In the genomic region with DNA sequence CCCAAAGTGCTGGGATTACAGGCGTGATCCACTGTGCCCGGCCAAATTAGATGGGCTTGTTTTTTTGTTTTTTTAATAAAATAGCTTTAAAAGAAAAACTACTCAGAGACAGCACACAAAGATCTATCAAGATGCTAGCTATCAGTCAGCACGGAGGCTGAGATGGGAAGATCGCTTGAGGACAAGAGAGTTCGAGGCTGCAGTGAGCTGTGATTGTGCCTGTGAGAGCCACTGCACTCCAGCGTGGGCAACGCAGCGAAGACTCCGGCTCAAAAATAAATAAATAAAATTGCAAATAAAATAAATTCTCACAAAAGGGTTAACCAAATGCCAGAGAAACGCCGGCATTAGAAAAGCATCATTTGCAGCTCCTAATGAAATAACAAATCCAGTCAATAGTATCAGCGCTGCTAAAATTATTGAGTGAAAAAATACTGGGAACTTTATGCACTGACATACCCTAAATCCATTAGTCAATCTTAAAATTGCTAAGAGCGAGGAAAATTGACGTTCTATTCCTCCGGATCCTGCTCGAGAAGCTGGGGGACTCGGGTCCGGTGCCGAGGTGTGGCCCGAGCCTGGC, we compare ENCODE assay signal across 8 cellular contexts. TPM values are rescaled to one million over a fixed set of nuclear protein-coding genes. Genes with fewer than 3 reads are reported as not detected.
DNase-seq lines count a peak whose midpoint lies in the region; ATAC-seq and TF ChIP-seq lines count a peak whose summit lies in the region.

No MANE protein-coding gene starts in this region.

- peaks cover 26% of the 10 kb centered on the region for H3F3A ChIP-seq in PC-9 (ENCODE audit: insufficient read depth, low read depth)

- no peak for ATAC-seq in HG02970 (IDR thresholded peaks at IDR 0.05; ENCODE audit: low FRiP score, unreplicated experiment)

- H3K4me3 ChIP-seq in PC-9 (peak overlapping the region; percentile 95), endocrine pancreas (ENCODE audit: control insufficient read depth, insufficient read depth, low read length) (peak overlapping the region; percentile 90)

- peak overlapping the region; percentile 93 for H3K4me2 ChIP-seq in PC-9

- H2AFZ ChIP-seq in PC-9: peak overlapping the region; percentile 94

- H3K4me1 Mint-ChIP-seq in neural crest cell: peaks cover 31% of the 10 kb centered on the region

- BruUV-seq in PC-9 (replicated peaks; lab: Mats Ljungman, UMichigan): TSS peak; percentile 52

- DNase-seq in NCI-H524 (lab: John Stamatoyannopoulos, UW): peak; percentile 31 to 38
- no peak for DNase-seq in NCI-H524 treated with DMSO at 0.1 percent for 48 hours (lab: John Stamatoyannopoulos, UW)
- DNase-seq in PC-9: peak in 1 of 2 experiments; percentile 18
- DNase-seq in neural crest cell (ENCODE audit: low read depth, low spot score): no peak
- DNase-seq in NCI-H446 treated with DMSO at 0.1 percent for 48 hours (lab: John Stamatoyannopoulos, UW): no peak
- DNase-seq in amniotic stem cell (lab: John Stamatoyannopoulos, UW): no peak

- TF ChIP-seq CTCF in PC-9 (conservative IDR thresholded peaks at IDR 0.05) (no peak), neural crest cell (conservative IDR thresholded peaks at IDR 0.05) (no peak)

- intact Hi-C loops in PC-9 (cut with micrococcal nuclease; ENCODE audit: unreplicated experiment): loop anchor here (2.0 kb wide), 1 partner anchor 42 kb away; no protein-coding TSS in a partner anchor

- no peaks in the 10 kb centered on the region for H3K9me3 Mint-ChIP-seq in neural crest cell

- CTCF ChIA-PET in PC-9 (lab: Charles Lee): interaction anchor here (0.5 to 1.7 kb wide), 3 partner anchors 24 to 100 kb away, joined by 6 to 9 read pairs (median 7); no protein-coding TSS in a partner anchor

- no peaks in the 10 kb centered on the region for H3K79me2 ChIP-seq in PC-9 (ENCODE audit: low read depth)

- no peaks in the 10 kb centered on the region for H3K27me3 Mint-ChIP-seq in neural crest cell (ENCODE audit: low read depth)

- peak overlapping the region; percentile 50 for H3K27ac Mint-ChIP-seq in neural crest cell (ENCODE audit: unreplicated experiment)

- H3K4me1 ChIP-seq in PC-9 (replicated peaks; ENCODE audit: insufficient read depth) (peaks cover 12% of the 10 kb centered on the region), endocrine pancreas (ENCODE audit: control insufficient read depth, insufficient read depth, low read length) (peaks cover 9% of the 10 kb centered on the region)

- no peaks in the 10 kb centered on the region for H3K27me3 ChIP-seq in PC-9 (ENCODE audit: insufficient read depth, low read depth)
- no peaks in the 10 kb centered on the region for H3K27me3 ChIP-seq in endocrine pancreas (ENCODE audit: control insufficient read depth, insufficient read depth, low read length)

- peak overlapping the region; percentile 88 for H3K4me3 Mint-ChIP-seq in neural crest cell

- POLR2A ChIA-PET in PC-9 (lab: Charles Lee; ENCODE audit: unreplicated experiment): interaction anchor here (0.5 to 0.9 kb wide), 8 partner anchors 17 to 266 kb away, joined by 4 to 8 read pairs (median 6); a partner anchor contains a TSS

- H3K9me2 ChIP-seq in PC-9 (ENCODE audit: insufficient read depth): no peaks in the 10 kb centered on the region

- H3K27ac ChIP-seq in PC-9: no peak overlapping the region

- H3K9me3 ChIP-seq in PC-9 (ENCODE audit: insufficient read depth, low read depth) (no peaks in the 10 kb centered on the region), endocrine pancreas (ENCODE audit: control insufficient read depth, low read length) (no peaks in the 10 kb centered on the region)

- H3K36me3 ChIP-seq in PC-9 (ENCODE audit: low read depth) (no peaks in the 10 kb centered on the region), endocrine pancreas (ENCODE audit: control insufficient read depth, insufficient read depth, low read length) (no peaks in the 10 kb centered on the region)

- H3K36me3 Mint-ChIP-seq in neural crest cell (ENCODE audit: low read depth): no peaks in the 10 kb centered on the region

- H4K20me1 ChIP-seq in PC-9 (ENCODE audit: insufficient read depth): no peaks in the 10 kb centered on the region

- peak overlapping the region; percentile 79 for H3K9ac ChIP-seq in endocrine pancreas (ENCODE audit: control insufficient read depth, insufficient read depth, low read length)

RNA-seq across cellular contexts. Expression of a gene that starts 0.7 kb away (rescaled TPM):
- 32.5 and 45.5 TPM in 2 replicates for total RNA-seq in PC-9 (2021)
- 25.8 and 30.2 TPM in 2 replicates for total RNA-seq in neural crest cell

Comparison
In these comparisons a context has a peak if more than half of its experiments do, and no peak if none do; other contexts are left out.
1. DNase-seq: peak in NCI-H524 (2 of 2); none in NCI-H524 treated with DMSO at 0.1 percent for 48 hours (single experiment), neural crest cell (single experiment), NCI-H446 treated with DMSO at 0.1 percent for 48 hours (single experiment) and amniotic stem cell (single experiment).